ENCODE assay signal across 34 cellular contexts in genomic region chr2:15337996-15338666, GRCh38.
A peak's percentile ranks its signal among the peaks of the same experiment; 100 is the strongest.
DNase-seq lines count a peak whose midpoint lies in the region; ATAC-seq and TF ChIP-seq lines count a peak whose summit lies in the region.
"Had no signal": no experiment of that assay in that cellular context is flagged by ENCODE, and none has a peak within 500 bp of the region (broad histone marks: within the 10 kb centered on the region; RNA-seq: fewer than 3 reads in every experiment).

No MANE protein-coding gene starts in this region.

- no peaks in the 10 kb centered on the region for H3K9me3 ChIP-seq in RWPE2 (ENCODE audit: severe bottlenecking)
- H3K9me3 ChIP-seq: gastrocnemius medialis, suprapubic skin, uterus had no signal

- H3K27me3 ChIP-seq in RWPE2 (ENCODE audit: insufficient read depth, poor library complexity, severe bottlenecking): no peaks in the 10 kb centered on the region
- H3K27me3 ChIP-seq: gastrocnemius medialis, suprapubic skin, uterus had no signal

- no peak overlapping the region for H3K4me3 ChIP-seq in RWPE2 (ENCODE audit: severe bottlenecking)
- no peak overlapping the region for H3K4me3 ChIP-seq in fibroblast of mammary gland (ENCODE audit: control insufficient read depth, low read depth, low read length)
- H3K4me3 ChIP-seq: gastrocnemius medialis, GM23248, lung, SK-N-MC, skin epidermis, suprapubic skin, uterus had no signal

- no peak for DNase-seq in activated T-cell treated with anti-CD3 and anti-CD28 coated beads, Interleukin-2, amount 50 U/mL, for 72 hours
- no peak for DNase-seq in activated T-cell treated with anti-CD3 and anti-CD28 coated beads, Interleukin-2, amount 50 U/mL, for 24 hours
- DNase-seq in RWPE2 (ENCODE audit: low spot score) (no peak), fibroblast of mammary gland (ENCODE audit: low read depth) (peak; percentile 17), GOT3 (lab: John Stamatoyannopoulos, UW) (no peak), NCI-H1417 treated with DMSO at 0.1 percent for 48 hours (lab: John Stamatoyannopoulos, UW) (no peak)
- no peak for DNase-seq in stimulated activated effector memory CD8-positive, alpha-beta T cell treated with anti-CD3 and anti-CD28 coated beads, Interleukin-12 subunit alpha, Interleukin-12 subunit beta, amount 100 ng/mL, for 72 hours (ENCODE audit: low spot score in 2 of 2)
- DNase-seq: 8988T; activated CD8-positive, alpha-beta memory T cell treated with anti-CD3 and anti-CD28 coated beads, Interleukin-2, amount 10 ng/mL, durations not matched to agents 7 days and 5 days; activated naive CD8-positive, alpha-beta T cell treated with anti-CD3 and anti-CD28 coated beads, Interleukin-2, amount 50 U/mL, for 24 hours; activated T-cell treated with anti-CD3 and anti-CD28 coated beads, Interleukin-2, amount 50 U/mL, for 48 hours; Calu3; DND-41; endodermal cell; gastrocnemius medialis; GM23248; MV-4-11; NCI-H1436 treated with DMSO at 0.1 percent for 48 hours; NCI-H2081 treated with DMSO at 0.1 percent for 48 hours; NCI-H226; occipital lobe; retina; RPMI8226; stimulated activated naive CD4-positive, alpha-beta T cell; uterus had no signal

- H3K4me1 ChIP-seq in RWPE2 (ENCODE audit: insufficient read depth, poor library complexity, severe bottlenecking): peaks cover 27% of the 10 kb centered on the region
- H3K4me1 ChIP-seq: gastrocnemius medialis, uterus had no signal

- no peak for ATAC-seq in activated T-cell treated with anti-CD3 and anti-CD28 coated beads, Interleukin-2, amount 50 U/mL, for 72 hours (replicated peaks in 1 of 2)
- ATAC-seq in RWPE2 (ENCODE audit: low read depth): peak; percentile 70
- ATAC-seq in stimulated activated effector memory CD8-positive, alpha-beta T cell treated with anti-CD3 and anti-CD28 coated beads, Interleukin-12 subunit alpha, Interleukin-12 subunit beta, amount 100 ng/mL, for 72 hours: peak; percentile 32
- ATAC-seq in HG03571 (IDR thresholded peaks at IDR 0.05; ENCODE audit: unreplicated experiment): no peak
- ATAC-seq: activated CD8-positive, alpha-beta memory T cell treated with anti-CD3 and anti-CD28 coated beads, Interleukin-2, amount 10 ng/mL, durations not matched to agents 7 days and 5 days; activated naive CD8-positive, alpha-beta T cell treated with anti-CD3 and anti-CD28 coated beads, Interleukin-2, amount 50 U/mL, for 24 hours; gastrocnemius medialis; natural killer cell treated with Interleukin-12 subunit alpha and Interleukin-12 subunit beta and Interleukin-15 and Interleukin-18, amount 100 ng/mL, for 72 hours had no signal

- H3K36me3 ChIP-seq in RWPE2 (ENCODE audit: low read depth): no peaks in the 10 kb centered on the region
- H3K36me3 ChIP-seq: gastrocnemius medialis, suprapubic skin, uterus had no signal

- peaks cover under 1 to 6% of the 10 kb centered on the region in 2 donors for H3K36me3 Mint-ChIP-seq in activated T-cell treated with anti-CD3 and anti-CD28 coated beads, Interleukin-2, amount 50 U/mL, for 72 hours (ENCODE audit: insufficient read depth in 2 of 2)
- peaks cover 61% of the 10 kb centered on the region for H3K36me3 Mint-ChIP-seq in activated T-cell treated with anti-CD3 and anti-CD28 coated beads, Interleukin-2, amount 50 U/mL, for 24 hours (ENCODE audit: low read depth)
- no peaks in the 10 kb centered on the region for H3K36me3 Mint-ChIP-seq in stimulated activated effector memory CD8-positive, alpha-beta T cell treated with anti-CD3 and anti-CD28 coated beads, Interleukin-12 subunit alpha, Interleukin-12 subunit beta, amount 100 ng/mL, for 72 hours

- H3K27ac ChIP-seq in RWPE2 (ENCODE audit: poor library complexity, severe bottlenecking): peak overlapping the region; percentile 34
- H3K27ac ChIP-seq: gastrocnemius medialis, GM23248, KMS-11, SK-N-MC, skin epidermis, suprapubic skin, uterus had no signal

- no peak overlapping the region for H3K4me3 Mint-ChIP-seq in activated T-cell treated with anti-CD3 and anti-CD28 coated beads, Interleukin-2, amount 50 U/mL, for 72 hours
- H3K4me3 Mint-ChIP-seq in activated T-cell treated with anti-CD3 and anti-CD28 coated beads, Interleukin-2, amount 50 U/mL, for 24 hours: no peak overlapping the region
- H3K4me3 Mint-ChIP-seq in stimulated activated effector memory CD8-positive, alpha-beta T cell treated with anti-CD3 and anti-CD28 coated beads, Interleukin-12 subunit alpha, Interleukin-12 subunit beta, amount 100 ng/mL, for 72 hours: no peak overlapping the region
- H3K4me3 Mint-ChIP-seq: activated CD8-positive, alpha-beta memory T cell treated with anti-CD3 and anti-CD28 coated beads, Interleukin-2, amount 10 ng/mL, durations not matched to agents 7 days and 5 days; activated naive CD8-positive, alpha-beta T cell treated with anti-CD3 and anti-CD28 coated beads, Interleukin-2, amount 50 U/mL, for 24 hours; dendritic cell treated with granulocyte-macrophage colony-stimulating factor and Interleukin-4, amounts not matched to agents 40 ng/mL and 50 ng/mL, for 4 days; endodermal cell; natural killer cell treated with Interleukin-12 subunit alpha and Interleukin-12 subunit beta and Interleukin-15 and Interleukin-18, amount 100 ng/mL, for 72 hours; T-helper 1 cell treated with Interleukin-12 subunit alpha and Interleukin-12 subunit beta and Interleukin-4 antibody, amounts not matched to agents 30 μg/mL and 1 μg/mL, for 36 hours had no signal

- no peak for TF ChIP-seq CTCF in RWPE2 (IDR thresholded peaks at IDR 0.05; ENCODE audit: poor library complexity, severe bottlenecking)
- no peak for TF ChIP-seq CTCF in fibroblast of mammary gland (conservative IDR thresholded peaks at IDR 0.05; ENCODE audit: control insufficient read depth, insufficient read depth, low read depth, low read length)

- H3K27ac Mint-ChIP-seq in activated T-cell treated with anti-CD3 and anti-CD28 coated beads, Interleukin-2, amount 50 U/mL, for 72 hours: peak overlapping the region; percentile 29
- no peak overlapping the region for H3K27ac Mint-ChIP-seq in activated T-cell treated with anti-CD3 and anti-CD28 coated beads, Interleukin-2, amount 50 U/mL, for 24 hours
- H3K27ac Mint-ChIP-seq in stimulated activated effector memory CD8-positive, alpha-beta T cell treated with anti-CD3 and anti-CD28 coated beads, Interleukin-12 subunit alpha, Interleukin-12 subunit beta, amount 100 ng/mL, for 72 hours: no peak overlapping the region
- H3K27ac Mint-ChIP-seq: activated CD8-positive, alpha-beta memory T cell treated with anti-CD3 and anti-CD28 coated beads, Interleukin-2, amount 10 ng/mL, durations not matched to agents 7 days and 5 days; activated naive CD8-positive, alpha-beta T cell treated with anti-CD3 and anti-CD28 coated beads, Interleukin-2, amount 50 U/mL, for 24 hours; dendritic cell treated with granulocyte-macrophage colony-stimulating factor and Interleukin-4, amounts not matched to agents 40 ng/mL and 50 ng/mL, for 4 days; endodermal cell; T-helper 1 cell treated with Interleukin-12 subunit alpha and Interleukin-12 subunit beta and Interleukin-4 antibody, amounts not matched to agents 30 μg/mL and 1 μg/mL, for 36 hours had no signal

- H3K4me1 Mint-ChIP-seq in activated T-cell treated with anti-CD3 and anti-CD28 coated beads, Interleukin-2, amount 50 U/mL, for 72 hours (ENCODE audit: low read depth): peaks cover 4% of the 10 kb centered on the region
- H3K4me1 Mint-ChIP-seq in activated T-cell treated with anti-CD3 and anti-CD28 coated beads, Interleukin-2, amount 50 U/mL, for 24 hours (ENCODE audit: low read depth): peaks cover 10% of the 10 kb centered on the region
- H3K4me1 Mint-ChIP-seq in stimulated activated effector memory CD8-positive, alpha-beta T cell treated with anti-CD3 and anti-CD28 coated beads, Interleukin-12 subunit alpha, Interleukin-12 subunit beta, amount 100 ng/mL, for 72 hours: peaks cover 6% of the 10 kb centered on the region
- H3K4me1 Mint-ChIP-seq: activated naive CD8-positive, alpha-beta T cell treated with anti-CD3 and anti-CD28 coated beads, Interleukin-2, amount 50 U/mL, for 24 hours; endodermal cell had no signal

- no peaks in the 10 kb centered on the region for H3K27me3 Mint-ChIP-seq in activated T-cell treated with anti-CD3 and anti-CD28 coated beads, Interleukin-2, amount 50 U/mL, for 72 hours (ENCODE audit: low read depth)
- no peaks in the 10 kb centered on the region for H3K27me3 Mint-ChIP-seq in activated T-cell treated with anti-CD3 and anti-CD28 coated beads, Interleukin-2, amount 50 U/mL, for 24 hours
- H3K27me3 Mint-ChIP-seq: activated CD8-positive, alpha-beta memory T cell treated with anti-CD3 and anti-CD28 coated beads, Interleukin-2, amount 10 ng/mL, durations not matched to agents 7 days and 5 days; activated naive CD8-positive, alpha-beta T cell treated with anti-CD3 and anti-CD28 coated beads, Interleukin-2, amount 50 U/mL, for 24 hours; dendritic cell treated with granulocyte-macrophage colony-stimulating factor and Interleukin-4, amounts not matched to agents 40 ng/mL and 50 ng/mL, for 4 days; natural killer cell treated with Interleukin-12 subunit alpha and Interleukin-12 subunit beta and Interleukin-15 and Interleukin-18, amount 100 ng/mL, for 72 hours had no signal

- peaks cover 0 to 2% of the 10 kb centered on the region in 2 donors for H3K9me3 Mint-ChIP-seq in activated T-cell treated with anti-CD3 and anti-CD28 coated beads, Interleukin-2, amount 50 U/mL, for 72 hours
- H3K9me3 Mint-ChIP-seq in activated T-cell treated with anti-CD3 and anti-CD28 coated beads, Interleukin-2, amount 50 U/mL, for 24 hours: no peaks in the 10 kb centered on the region
- H3K9me3 Mint-ChIP-seq in stimulated activated effector memory CD8-positive, alpha-beta T cell treated with anti-CD3 and anti-CD28 coated beads, Interleukin-12 subunit alpha, Interleukin-12 subunit beta, amount 100 ng/mL, for 72 hours: no peaks in the 10 kb centered on the region
- H3K9me3 Mint-ChIP-seq: activated naive CD8-positive, alpha-beta T cell treated with anti-CD3 and anti-CD28 coated beads, Interleukin-2, amount 50 U/mL, for 24 hours; dendritic cell treated with granulocyte-macrophage colony-stimulating factor and Interleukin-4, amounts not matched to agents 40 ng/mL and 50 ng/mL, for 4 days; endodermal cell; natural killer cell treated with Interleukin-12 subunit alpha and Interleukin-12 subunit beta and Interleukin-15 and Interleukin-18, amount 100 ng/mL, for 72 hours; T-helper 1 cell treated with Interleukin-12 subunit alpha and Interleukin-12 subunit beta and Interleukin-4 antibody, amounts not matched to agents 30 μg/mL and 1 μg/mL, for 36 hours had no signal

Comparison
In these comparisons a context has a peak if more than half of its experiments do, and no peak if none do; other contexts are left out.
1. ATAC-seq: peak in RWPE2 (single experiment) and stimulated activated effector memory CD8-positive, alpha-beta T cell treated with anti-CD3 and anti-CD28 coated beads, Interleukin-12 subunit alpha, Interleukin-12 subunit beta, amount 100 ng/mL, for 72 hours (single experiment); none in activated T-cell treated with anti-CD3 and anti-CD28 coated beads, Interleukin-2, amount 50 U/mL, for 72 hours (0 of 2) and HG03571 (single experiment).